21 cellular contexts compared by ENCODE assay signal in genomic region chr7:49297958-49298357, GRCh38.
DNase-seq lines count a peak whose midpoint lies in the region; ATAC-seq, FAIRE-seq and TF ChIP-seq lines count a peak whose summit lies in the region.
"Had no signal": no experiment of that assay in that cellular context is flagged by ENCODE, and none has a peak within 500 bp of the region (broad histone marks: within the 10 kb centered on the region; RNA-seq: fewer than 3 reads in every experiment).

No MANE protein-coding gene starts in this region.

- TF ChIP-seq POLR2A in gastroesophageal sphincter (IDR thresholded peaks at IDR 0.05): no peak

- CTCF ChIA-PET in RWPE1 (lab: Yijun Ruan, JAX): no interaction called here

- H3K36me3 Mint-ChIP-seq in GM23338 (ENCODE audit: low read depth): peaks cover 4% of the 10 kb centered on the region; the same call in 1 of the 3 replicates
- H3K36me3 Mint-ChIP-seq: CD4-positive, alpha-beta memory T cell had no signal

- H3K79me2 ChIP-seq in GM23338 (replicated peaks; ENCODE audit: insufficient read depth): no peaks in the 10 kb centered on the region

- no peak overlapping the region for H3K4me3 ChIP-seq in GM23338
- H3K4me3 ChIP-seq in bronchial epithelial cell (ENCODE audit: low read depth, low read length): no peak overlapping the region
- H3K4me3 ChIP-seq in gastroesophageal sphincter: no peak overlapping the region
- H3K4me3 ChIP-seq: A549 had no signal

- peaks cover 6% of the 10 kb centered on the region for H3K9me3 Mint-ChIP-seq in GM23338

- H3K4me2 ChIP-seq in GM23338: no peak overlapping the region
- H3K4me2 ChIP-seq: A549 had no signal

- ATAC-seq in GM23338 (no peak), esophagus mucosa (peak; percentile 73), gastroesophageal sphincter (no peak), HG02571 (IDR thresholded peaks at IDR 0.05; ENCODE audit: unreplicated experiment) (no peak)
- ATAC-seq: A549, HCT116 had no signal

- TF ChIP-seq EP300 in gastroesophageal sphincter (IDR thresholded peaks at IDR 0.05): no peak

- H3K27ac ChIP-seq in GM23338 (ENCODE audit: low read depth) (no peak overlapping the region), RWPE1 (no peak overlapping the region), gastroesophageal sphincter (no peak overlapping the region)
- H3K27ac ChIP-seq: A549 had no signal

- no peaks in the 10 kb centered on the region for H3K27me3 ChIP-seq in GM23338 (ENCODE audit: insufficient read depth)
- H3K27me3 ChIP-seq in bronchial epithelial cell (ENCODE audit: control insufficient read depth, insufficient read depth, low read length): no peaks in the 10 kb centered on the region
- H3K27me3 ChIP-seq in gastroesophageal sphincter: no peaks in the 10 kb centered on the region

- H3K4me1 ChIP-seq in GM23338 (ENCODE audit: insufficient read depth) (0 out of 2 replicates have a peak, but pooled peaks cover 4% of the 10 kb centered on the region), gastroesophageal sphincter (no peaks in the 10 kb centered on the region)
- H3K4me1 ChIP-seq: A549 had no signal

- 53 to 64% methylated on average over 1 of the region's 1 CpG for WGBS in gastroesophageal sphincter (ENCODE audit: low coverage in 1 of 2), 2 donors

- peak overlapping the region; percentile 7; the same call in 1 of the 2 replicates for H2AFZ ChIP-seq in GM23338

- TF ChIP-seq CTCF in GM23338 (conservative IDR thresholded peaks at IDR 0.05; ENCODE audit: low read depth in 2 of 2) (no peak), RWPE1 (conservative IDR thresholded peaks at IDR 0.05; ENCODE audit: low read depth) (no peak), bronchial epithelial cell (IDR thresholded peaks at IDR 0.05; ENCODE audit: insufficient read depth, low read length, severe bottlenecking) (no peak), gastroesophageal sphincter (IDR thresholded peaks at IDR 0.05) (no peak)

- peaks cover 6% of the 10 kb centered on the region; the same call in 1 of the 3 replicates for H3K4me1 Mint-ChIP-seq in GM23338
- H3K4me1 Mint-ChIP-seq: CD4-positive, alpha-beta memory T cell had no signal

- H3F3A ChIP-seq in GM23338 (replicated peaks; ENCODE audit: low read depth): no peaks in the 10 kb centered on the region

- H3K9me2 ChIP-seq in GM23338 (ENCODE audit: insufficient read depth): peaks cover 5% of the 10 kb centered on the region

- H3K9me3 ChIP-seq in gastroesophageal sphincter: peaks cover 0 to 6% (median 0%) of the 10 kb centered on the region in 3 donors
- H3K9me3 ChIP-seq: A549 had no signal

- H3K36me3 ChIP-seq in GM23338 (ENCODE audit: insufficient read depth) (no peaks in the 10 kb centered on the region), bronchial epithelial cell (ENCODE audit: control insufficient read depth, insufficient read depth, low read length) (no peaks in the 10 kb centered on the region), gastroesophageal sphincter (no peaks in the 10 kb centered on the region)

- FAIRE-seq in bronchial epithelial cell (lab: Jason Lieb, UNC): no peak
- FAIRE-seq: A549, G401.6, GM12892 had no signal

- no peak overlapping the region for H3K4me3 Mint-ChIP-seq in GM23338
- H3K4me3 Mint-ChIP-seq: CD4-positive, alpha-beta memory T cell; H9 had no signal

- POLR2A ChIA-PET in RWPE1 (lab: Yijun Ruan, JAX; ENCODE audit: low non-redundant PET): no interaction called here

- peaks cover 5% of the 10 kb centered on the region for H3K27me3 Mint-ChIP-seq in GM23338 (ENCODE audit: insufficient read depth, low read depth, poor library complexity)
- H3K27me3 Mint-ChIP-seq: CD4-positive, alpha-beta memory T cell had no signal

- DNase-seq in GM23338 (ENCODE audit: low spot score): no peak
- DNase-seq in RWPE1 (ENCODE audit: low spot score): peak; percentile 20
- DNase-seq in bronchial epithelial cell (ENCODE audit: low read depth): peak; percentile 44
- no peak for DNase-seq in superior temporal gyrus (ENCODE audit: extremely low spot score)
- DNase-seq in glomerular visceral epithelial cell (ENCODE audit: extremely low spot score): no peak
- DNase-seq: 8988T; ACHN; C1 segment of cervical spinal cord; Calu3; CD4-positive, alpha-beta memory T cell; COR-L47; DMS153; DND-41; H9 had no signal

- H3K27ac Mint-ChIP-seq in GM23338: no peak overlapping the region; the same call in 1 of the 2 replicates
- H3K27ac Mint-ChIP-seq: CD4-positive, alpha-beta memory T cell had no signal

- no peaks in the 10 kb centered on the region for H4K20me1 ChIP-seq in GM23338 (replicated peaks; ENCODE audit: insufficient read depth)

TF ChIP-seq in GM23338, 12 proteins besides CTCF, POLR2A, EP300 and RAD21:
- no peak for TF ChIP-seq ZNF331 (CRISPR knock-in tag; IDR thresholded peaks at IDR 0.05; ENCODE audit: low read depth)
- TF ChIP-seq EZH2phosphoT487 (IDR thresholded peaks at IDR 0.05; ENCODE audit: unreplicated experiment): no peak
- no peak for TF ChIP-seq ZNF114 (CRISPR knock-in tag; IDR thresholded peaks at IDR 0.05)

Comparison
In these comparisons a context has a peak if more than half of its experiments do, and no peak if none do; other contexts are left out.
1. DNase-seq: peak in RWPE1 (single experiment) and bronchial epithelial cell (single experiment); none in GM23338 (single experiment), superior temporal gyrus (single experiment) and glomerular visceral epithelial cell (single experiment).